ENCODE assay signal across 13 cellular contexts in the genomic region with DNA sequence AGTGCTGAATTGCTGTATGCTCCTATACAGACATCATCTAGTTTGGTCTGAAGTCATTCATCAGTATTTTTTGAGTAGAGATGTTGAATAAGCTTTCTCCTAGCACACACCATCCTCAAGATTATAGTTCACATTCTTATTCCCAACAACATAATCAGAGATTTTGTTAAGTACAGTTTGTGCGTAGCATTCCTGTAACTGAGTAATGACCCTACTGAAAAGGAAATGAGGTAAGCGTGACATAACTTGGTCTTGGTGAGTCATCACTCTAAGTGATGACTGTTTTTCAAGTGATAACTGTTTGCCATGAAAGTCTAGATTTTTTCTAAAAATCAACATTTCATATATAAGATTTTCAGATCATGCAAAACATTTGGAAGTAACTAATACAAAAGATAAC. TPM values are rescaled to one million over a fixed set of nuclear protein-coding genes. Genes with fewer than 3 reads are reported as not detected.
A peak's percentile ranks its signal among the peaks of the same experiment; 100 is the strongest.
DNase-seq lines count a peak whose midpoint lies in the region; ATAC-seq, FAIRE-seq and TF ChIP-seq lines count a peak whose summit lies in the region.
"Had no signal": no experiment of that assay in that cellular context is flagged by ENCODE, and none has a peak within 500 bp of the region (broad histone marks: within the 10 kb centered on the region; RNA-seq: fewer than 3 reads in every experiment).

No MANE protein-coding gene starts in this region.

- H3K36me3 ChIP-seq in ACC112 (ENCODE audit: insufficient read depth, low read length) (no peaks in the 10 kb centered on the region), HEK293 (ENCODE audit: control insufficient read depth in 2 of 2, insufficient read depth in 1 of 2, low read length in 2 of 2) (no peaks in the 10 kb centered on the region), keratinocyte (ENCODE audit: control insufficient read depth in 2 of 2, extremely low read depth in 1 of 2, insufficient read depth in 2 of 2, low read length in 2 of 2) (no peaks in the 10 kb centered on the region)
- H3K36me3 ChIP-seq: thyroid gland had no signal

- H3K4me1 ChIP-seq in ACC112 (ENCODE audit: control insufficient read depth, insufficient read depth, low read length, unreplicated experiment) (peaks cover 8% of the 10 kb centered on the region), HEK293 (ENCODE audit: control insufficient read depth, insufficient read depth, low read length) (no peaks in the 10 kb centered on the region), keratinocyte (ENCODE audit: control insufficient read depth, extremely low read depth, insufficient read depth, low read length) (peaks cover 10% of the 10 kb centered on the region)

- dilution Hi-C loops in keratinocyte (cut with MboI; ENCODE audit: extremely low pct_ligation_motif_present, low sequenced_read_pairs) = no loop called here

- TF ChIP-seq CTCF in HEK293 (tag by site-specific recombination; IDR thresholded peaks at IDR 0.05) (no peak), keratinocyte (optimal IDR thresholded peaks at IDR 0.05 in 1 of 3, IDR thresholded peaks at IDR 0.05 in 1 of 3, conservative IDR thresholded peaks at IDR 0.05 in 1 of 3; ENCODE audit: extremely low read depth in 1 of 3, insufficient read depth in 2 of 3, low read length in 3 of 3) (no peak)

- H3K79me2 ChIP-seq in ACC112 (ENCODE audit: control insufficient read depth, insufficient read depth, low read length, unreplicated experiment) (no peaks in the 10 kb centered on the region), keratinocyte (ENCODE audit: control insufficient read depth, insufficient read depth, low read length) (no peaks in the 10 kb centered on the region)

- no peak for ATAC-seq in GM19395 (IDR thresholded peaks at IDR 0.05; ENCODE audit: unreplicated experiment)

- H3K9me3 ChIP-seq in HEK293 (ENCODE audit: control insufficient read depth, insufficient read depth, low read depth, low read length) (no peaks in the 10 kb centered on the region), keratinocyte (ENCODE audit: control insufficient read depth, low read depth, low read length) (no peaks in the 10 kb centered on the region)
- H3K9me3 ChIP-seq: thyroid gland had no signal

- H3K4me3 ChIP-seq in ACC112 (ENCODE audit: low read depth, low read length) (no peak overlapping the region), HEK293 (ENCODE audit: low read depth, low read length) (no peak overlapping the region), keratinocyte (ENCODE audit: control insufficient read depth in 2 of 3, extremely low read depth in 1 of 3, insufficient read depth in 2 of 3, low read depth in 1 of 3, low read length in 3 of 3) (no peak overlapping the region)
- H3K4me3 ChIP-seq: thyroid gland had no signal

- H3K9ac ChIP-seq in keratinocyte (ENCODE audit: control insufficient read depth, extremely low read depth, insufficient read depth, low read length) = no peak overlapping the region

- H3K9me1 ChIP-seq in keratinocyte (ENCODE audit: control insufficient read depth, extremely low read depth, insufficient read depth, low read length) = no peaks in the 10 kb centered on the region

- H3K4me2 ChIP-seq in keratinocyte (ENCODE audit: control insufficient read depth, extremely low read depth, insufficient read depth, low read depth, low read length) = no peak overlapping the region

- DNase-seq in astrocyte of the hippocampus (ENCODE audit: low read depth, low spot score) = peak; percentile 56
- peak; percentile 17 for DNase-seq in keratinocyte (ENCODE audit: low read depth, low spot score)
- no peak for DNase-seq in NK-92 (lab: John Stamatoyannopoulos, UW; ENCODE audit: unreplicated experiment)
- no peak for DNase-seq in NCI-H2081 (lab: John Stamatoyannopoulos, UW)
- DNase-seq in DMS 273 (lab: John Stamatoyannopoulos, UW; ENCODE audit: unreplicated experiment) = no peak
- DNase-seq: activated naive CD4-positive, alpha-beta T cell treated with Interleukin-2 at 50 U/mL for 16 hours; H7; KBM-7; NCI-H2029 treated with DMSO at 0.1 percent for 48 hours had no signal

- CTCF ChIA-PET in HEK293 (lab: Yijun Ruan, JAX) = no interaction called here

- POLR2A ChIA-PET in HEK293 (lab: Yijun Ruan, JAX) = no interaction called here

- H2AFZ ChIP-seq in ACC112 (ENCODE audit: low read length, unreplicated experiment) (no peak overlapping the region), keratinocyte (ENCODE audit: control insufficient read depth, low read length) (no peak overlapping the region)

- H3K27ac ChIP-seq in ACC112 (ENCODE audit: low read depth, low read length) (peak overlapping the region; percentile 92), HEK293 (ENCODE audit: extremely low read depth, low read depth, low read length) (no peak overlapping the region), keratinocyte (ENCODE audit: control insufficient read depth, insufficient read depth, low read length) (peak overlapping the region; percentile 38)
- H3K27ac ChIP-seq: thyroid gland had no signal

- H4K20me1 ChIP-seq in keratinocyte (ENCODE audit: control insufficient read depth, extremely low read depth, insufficient read depth, low read length) = no peaks in the 10 kb centered on the region

- FAIRE-seq in keratinocyte (lab: Jason Lieb, UNC) = peak; percentile 73

- H3K27me3 ChIP-seq in ACC112 (ENCODE audit: insufficient read depth, low read length) (no peaks in the 10 kb centered on the region), keratinocyte (ENCODE audit: control insufficient read depth, extremely low read depth, insufficient read depth, low read length) (no peaks in the 10 kb centered on the region)
- H3K27me3 ChIP-seq: thyroid gland had no signal

TF ChIP-seq in HEK293, 187 proteins besides CTCF, POLR2A, EP300 and RAD21 (continues in another document):
- TF ChIP-seq OSR2 (tag by site-specific recombination; IDR thresholded peaks at IDR 0.05) (no peak), ZBTB21 (tag by site-specific recombination; IDR thresholded peaks at IDR 0.05) (peak; percentile 90), PATZ1 (tag by site-specific recombination; IDR thresholded peaks at IDR 0.05) (no peak), ZFHX2 (tag by site-specific recombination; conservative IDR thresholded peaks at IDR 0.05) (no peak), ZFP69B (tag by site-specific recombination; IDR thresholded peaks at IDR 0.05) (0 out of 2 replicates have a peak, but pooled peaks have one; percentile 26), ZNF561 (tag by site-specific recombination; IDR thresholded peaks at IDR 0.05; ENCODE audit: borderline replicate concordance) (no peak), ATF2 (tag by site-specific recombination; IDR thresholded peaks at IDR 0.05; ENCODE audit: low read depth) (no peak), ZNF76 (tag by site-specific recombination; IDR thresholded peaks at IDR 0.05; ENCODE audit: borderline replicate concordance, low read depth) (no peak), ZSCAN30 (tag by site-specific recombination; IDR thresholded peaks at IDR 0.05) (no peak), ZNF341 (tag by site-specific recombination; IDR thresholded peaks at IDR 0.05; ENCODE audit: low read depth) (no peak)
- TF ChIP-seq, protein P1, sequence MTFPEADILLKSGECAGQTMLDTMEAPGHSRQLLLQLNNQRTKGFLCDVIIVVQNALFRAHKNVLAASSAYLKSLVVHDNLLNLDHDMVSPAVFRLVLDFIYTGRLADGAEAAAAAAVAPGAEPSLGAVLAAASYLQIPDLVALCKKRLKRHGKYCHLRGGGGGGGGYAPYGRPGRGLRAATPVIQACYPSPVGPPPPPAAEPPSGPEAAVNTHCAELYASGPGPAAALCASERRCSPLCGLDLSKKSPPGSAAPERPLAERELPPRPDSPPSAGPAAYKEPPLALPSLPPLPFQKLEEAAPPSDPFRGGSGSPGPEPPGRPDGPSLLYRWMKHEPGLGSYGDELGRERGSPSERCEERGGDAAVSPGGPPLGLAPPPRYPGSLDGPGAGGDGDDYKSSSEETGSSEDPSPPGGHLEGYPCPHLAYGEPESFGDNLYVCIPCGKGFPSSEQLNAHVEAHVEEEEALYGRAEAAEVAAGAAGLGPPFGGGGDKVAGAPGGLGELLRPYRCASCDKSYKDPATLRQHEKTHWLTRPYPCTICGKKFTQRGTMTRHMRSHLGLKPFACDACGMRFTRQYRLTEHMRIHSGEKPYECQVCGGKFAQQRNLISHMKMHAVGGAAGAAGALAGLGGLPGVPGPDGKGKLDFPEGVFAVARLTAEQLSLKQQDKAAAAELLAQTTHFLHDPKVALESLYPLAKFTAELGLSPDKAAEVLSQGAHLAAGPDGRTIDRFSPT (tag by site-specific recombination; IDR thresholded peaks at IDR 0.05) = no peak

RNA-seq across cellular contexts. Expression of gene FAM216B, which starts 18.5 kb away (rescaled TPM):
- polyA plus RNA-seq in keratinocyte = not detected in 3 replicates
- polyA plus RNA-seq in keratinocyte (2011; ENCODE audit: low read depth) = not detected
- polyA plus RNA-seq in keratinocyte (2011; cell fraction: cytosol; rRNA removed) = not detected in 2 replicates
- polyA plus RNA-seq in keratinocyte (2011; cell fraction: nucleus; rRNA removed) = not detected in 2 replicates
- not detected in 2 replicates for polyA plus RNA-seq in keratinocyte (2012; ENCODE audit: low replicate concordance)
- polyA minus RNA-seq in keratinocyte = not detected in 3 replicates
- polyA minus RNA-seq in keratinocyte (2011; cell fraction: cytosol; rRNA and poly(A)+ RNA removed) = not detected
- polyA minus RNA-seq in keratinocyte (2011; cell fraction: nucleus; rRNA and poly(A)+ RNA removed) = not detected in 2 replicates

Comparison
In these comparisons a context has a peak if more than half of its experiments do, and no peak if none do; other contexts are left out.
1. DNase-seq: peak in astrocyte of the hippocampus (single experiment) and keratinocyte (single experiment); none in NK-92 (single experiment), NCI-H2081 (0 of 2) and DMS 273 (single experiment).